Comparison of ENCODE assay signal across 1 cellular context in the genomic region with DNA sequence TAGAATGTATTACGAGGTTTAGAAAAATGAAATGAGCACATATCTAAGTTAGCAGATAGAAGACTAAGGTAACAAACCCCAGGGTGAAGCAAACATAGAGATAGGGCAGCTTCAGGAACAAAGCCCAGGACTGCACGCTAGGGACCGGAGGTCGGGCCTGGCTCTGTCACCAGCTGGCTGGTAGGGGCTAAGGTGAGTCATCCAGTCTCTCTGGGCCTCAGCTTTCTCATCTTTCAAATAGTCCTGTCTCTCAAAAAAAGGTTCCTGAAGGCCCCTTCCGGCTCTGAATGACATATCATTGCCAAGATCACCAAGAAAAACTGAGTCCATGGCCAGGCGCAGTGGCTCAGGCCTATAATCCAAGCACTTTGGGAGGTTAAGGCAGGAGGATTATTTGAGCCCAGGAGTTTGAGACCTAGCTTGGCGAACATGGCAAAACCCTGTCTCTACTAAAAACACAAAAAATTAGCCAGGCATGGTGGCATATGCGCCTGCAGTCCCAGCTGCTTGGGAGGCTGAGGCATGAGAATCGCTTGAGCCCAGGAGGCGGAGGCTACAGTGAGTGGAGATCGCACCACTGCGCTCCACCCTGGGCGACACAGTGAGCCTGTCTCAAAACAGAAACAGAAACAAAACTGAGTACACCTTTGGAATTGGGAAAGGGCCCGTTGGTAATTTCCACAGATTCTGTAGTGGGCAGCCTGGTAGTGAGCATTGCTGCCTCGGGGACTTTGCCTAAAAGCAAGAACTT.
A peak's percentile ranks its signal among the peaks of the same experiment; 100 is the strongest.
TF ChIP-seq lines count a peak whose summit lies in the region.

No MANE protein-coding gene starts in this region.

TF ChIP-seq in HepG2, 621 proteins besides CTCF, POLR2A, EP300 and RAD21 (continued from another document and continues in another):
- TF ChIP-seq, protein P1, sequence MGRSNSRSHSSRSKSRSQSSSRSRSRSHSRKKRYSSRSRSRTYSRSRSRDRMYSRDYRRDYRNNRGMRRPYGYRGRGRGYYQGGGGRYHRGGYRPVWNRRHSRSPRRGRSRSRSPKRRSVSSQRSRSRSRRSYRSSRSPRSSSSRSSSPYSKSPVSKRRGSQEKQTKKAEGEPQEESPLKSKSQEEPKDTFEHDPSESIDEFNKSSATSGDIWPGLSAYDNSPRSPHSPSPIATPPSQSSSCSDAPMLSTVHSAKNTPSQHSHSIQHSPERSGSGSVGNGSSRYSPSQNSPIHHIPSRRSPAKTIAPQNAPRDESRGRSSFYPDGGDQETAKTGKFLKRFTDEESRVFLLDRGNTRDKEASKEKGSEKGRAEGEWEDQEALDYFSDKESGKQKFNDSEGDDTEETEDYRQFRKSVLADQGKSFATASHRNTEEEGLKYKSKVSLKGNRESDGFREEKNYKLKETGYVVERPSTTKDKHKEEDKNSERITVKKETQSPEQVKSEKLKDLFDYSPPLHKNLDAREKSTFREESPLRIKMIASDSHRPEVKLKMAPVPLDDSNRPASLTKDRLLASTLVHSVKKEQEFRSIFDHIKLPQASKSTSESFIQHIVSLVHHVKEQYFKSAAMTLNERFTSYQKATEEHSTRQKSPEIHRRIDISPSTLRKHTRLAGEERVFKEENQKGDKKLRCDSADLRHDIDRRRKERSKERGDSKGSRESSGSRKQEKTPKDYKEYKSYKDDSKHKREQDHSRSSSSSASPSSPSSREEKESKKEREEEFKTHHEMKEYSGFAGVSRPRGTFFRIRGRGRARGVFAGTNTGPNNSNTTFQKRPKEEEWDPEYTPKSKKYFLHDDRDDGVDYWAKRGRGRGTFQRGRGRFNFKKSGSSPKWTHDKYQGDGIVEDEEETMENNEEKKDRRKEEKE (IDR thresholded peaks at IDR 0.05) = no peak
- TF ChIP-seq ETV5 (CRISPR knock-in tag; IDR thresholded peaks at IDR 0.05; ENCODE audit: borderline replicate concordance) (peak; percentile 73; the same call in 1 of the 2 replicates), ZNF7 (CRISPR knock-in tag; IDR thresholded peaks at IDR 0.05) (no peak; the same call in 1 of the 2 replicates), SNAPC2 (CRISPR knock-in tag; IDR thresholded peaks at IDR 0.05) (no peak), HOXA7 (CRISPR knock-in tag; IDR thresholded peaks at IDR 0.05) (no peak), KLF15 (CRISPR knock-in tag; IDR thresholded peaks at IDR 0.05; ENCODE audit: borderline replicate concordance) (no peak), NBN (conservative IDR thresholded peaks at IDR 0.05) (no peak), FOXJ3 (CRISPR knock-in tag; IDR thresholded peaks at IDR 0.05; ENCODE audit: borderline replicate concordance) (no peak), ZFAT (CRISPR knock-in tag; conservative IDR thresholded peaks at IDR 0.05) (no peak), ESRRA (CRISPR knock-in tag; IDR thresholded peaks at IDR 0.05; ENCODE audit: low read depth) (no peak), MLLT10 (CRISPR knock-in tag; IDR thresholded peaks at IDR 0.05) (no peak), CAMTA2 (CRISPR knock-in tag; IDR thresholded peaks at IDR 0.05; ENCODE audit: borderline replicate concordance) (0 out of 2 replicates have a peak, but pooled peaks have one; percentile 30), MBNL3 (CRISPR knock-in tag; conservative IDR thresholded peaks at IDR 0.05) (no peak), MTA3 (CRISPR knock-in tag; IDR thresholded peaks at IDR 0.05) (no peak), CENPT (CRISPR knock-in tag; IDR thresholded peaks at IDR 0.05; ENCODE audit: low read depth) (no peak), MED8 (CRISPR knock-in tag; IDR thresholded peaks at IDR 0.05; ENCODE audit: insufficient replicate concordance) (no peak), PPARG (CRISPR knock-in tag; conservative IDR thresholded peaks at IDR 0.05) (no peak), ZBTB38 (CRISPR knock-in tag; IDR thresholded peaks at IDR 0.05) (peak; percentile 60; the same call in 1 of the 2 replicates), XBP1 (CRISPR knock-in tag; IDR thresholded peaks at IDR 0.05) (no peak), KMT2B (CRISPR knock-in tag; IDR thresholded peaks at IDR 0.05) (no peak), GABPB1 (CRISPR knock-in tag; IDR thresholded peaks at IDR 0.05) (no peak; the same call in 1 of the 2 replicates), RELA (CRISPR knock-in tag; IDR thresholded peaks at IDR 0.05) (no peak), NCOA5 (CRISPR knock-in tag; IDR thresholded peaks at IDR 0.05) (no peak), GATAD2A (CRISPR knock-in tag; IDR thresholded peaks at IDR 0.05) (no peak), PITX1 (CRISPR knock-in tag; IDR thresholded peaks at IDR 0.05) (no peak), NR2C2 (CRISPR knock-in tag; IDR thresholded peaks at IDR 0.05; ENCODE audit: borderline replicate concordance) (no peak), NPAS2 (CRISPR knock-in tag; IDR thresholded peaks at IDR 0.05; ENCODE audit: borderline replicate concordance) (no peak), ZNF781 (CRISPR knock-in tag; IDR thresholded peaks at IDR 0.05; ENCODE audit: borderline replicate concordance, not compliant biosample characterization) (no peak), TCF7L2 (IDR thresholded peaks at IDR 0.05; ENCODE audit: low read depth, low read length) (no peak), ZNF382 (CRISPR knock-in tag; IDR thresholded peaks at IDR 0.05; ENCODE audit: borderline replicate concordance) (no peak), ZNF207 (IDR thresholded peaks at IDR 0.05; ENCODE audit: borderline replicate concordance) (no peak), ZNF317 (CRISPR knock-in tag; IDR thresholded peaks at IDR 0.05) (no peak), ZNF253 (CRISPR knock-in tag; IDR thresholded peaks at IDR 0.05; ENCODE audit: borderline replicate concordance) (no peak), U2AF2 (IDR thresholded peaks at IDR 0.05; ENCODE audit: low read depth, low read length) (no peak), SRF (IDR thresholded peaks at IDR 0.05; ENCODE audit: low read depth, low read length) (no peak), ERF (CRISPR knock-in tag; IDR thresholded peaks at IDR 0.05) (no peak), NR2F1 (CRISPR knock-in tag; IDR thresholded peaks at IDR 0.05) (no peak), KLF12 (CRISPR knock-in tag; IDR thresholded peaks at IDR 0.05; ENCODE audit: borderline replicate concordance) (no peak), YEATS2 (CRISPR knock-in tag; IDR thresholded peaks at IDR 0.05; ENCODE audit: borderline replicate concordance) (no peak), HOXD1 (CRISPR knock-in tag; IDR thresholded peaks at IDR 0.05) (no peak), TBL1XR1 (IDR thresholded peaks at IDR 0.05; ENCODE audit: borderline replicate concordance, low read length, partially characterized antibody) (no peak), SMAD1 (CRISPR knock-in tag; IDR thresholded peaks at IDR 0.05; ENCODE audit: borderline replicate concordance, low read depth) (no peak), PCBP1 (IDR thresholded peaks at IDR 0.05; ENCODE audit: borderline replicate concordance, low read depth, low read length) (no peak), MXI1 (IDR thresholded peaks at IDR 0.05; ENCODE audit: borderline replicate concordance, low read depth, low read length) (no peak; the same call in 2 of the 3 replicates), ZNF878 (CRISPR knock-in tag; IDR thresholded peaks at IDR 0.05) (no peak)
- TF ChIP-seq, protein P2, sequence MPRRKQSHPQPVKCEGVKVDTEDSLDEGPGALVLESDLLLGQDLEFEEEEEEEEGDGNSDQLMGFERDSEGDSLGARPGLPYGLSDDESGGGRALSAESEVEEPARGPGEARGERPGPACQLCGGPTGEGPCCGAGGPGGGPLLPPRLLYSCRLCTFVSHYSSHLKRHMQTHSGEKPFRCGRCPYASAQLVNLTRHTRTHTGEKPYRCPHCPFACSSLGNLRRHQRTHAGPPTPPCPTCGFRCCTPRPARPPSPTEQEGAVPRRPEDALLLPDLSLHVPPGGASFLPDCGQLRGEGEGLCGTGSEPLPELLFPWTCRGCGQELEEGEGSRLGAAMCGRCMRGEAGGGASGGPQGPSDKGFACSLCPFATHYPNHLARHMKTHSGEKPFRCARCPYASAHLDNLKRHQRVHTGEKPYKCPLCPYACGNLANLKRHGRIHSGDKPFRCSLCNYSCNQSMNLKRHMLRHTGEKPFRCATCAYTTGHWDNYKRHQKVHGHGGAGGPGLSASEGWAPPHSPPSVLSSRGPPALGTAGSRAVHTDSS (CRISPR knock-in tag; conservative IDR thresholded peaks at IDR 0.05) = no peak
- TF ChIP-seq, protein P3, sequence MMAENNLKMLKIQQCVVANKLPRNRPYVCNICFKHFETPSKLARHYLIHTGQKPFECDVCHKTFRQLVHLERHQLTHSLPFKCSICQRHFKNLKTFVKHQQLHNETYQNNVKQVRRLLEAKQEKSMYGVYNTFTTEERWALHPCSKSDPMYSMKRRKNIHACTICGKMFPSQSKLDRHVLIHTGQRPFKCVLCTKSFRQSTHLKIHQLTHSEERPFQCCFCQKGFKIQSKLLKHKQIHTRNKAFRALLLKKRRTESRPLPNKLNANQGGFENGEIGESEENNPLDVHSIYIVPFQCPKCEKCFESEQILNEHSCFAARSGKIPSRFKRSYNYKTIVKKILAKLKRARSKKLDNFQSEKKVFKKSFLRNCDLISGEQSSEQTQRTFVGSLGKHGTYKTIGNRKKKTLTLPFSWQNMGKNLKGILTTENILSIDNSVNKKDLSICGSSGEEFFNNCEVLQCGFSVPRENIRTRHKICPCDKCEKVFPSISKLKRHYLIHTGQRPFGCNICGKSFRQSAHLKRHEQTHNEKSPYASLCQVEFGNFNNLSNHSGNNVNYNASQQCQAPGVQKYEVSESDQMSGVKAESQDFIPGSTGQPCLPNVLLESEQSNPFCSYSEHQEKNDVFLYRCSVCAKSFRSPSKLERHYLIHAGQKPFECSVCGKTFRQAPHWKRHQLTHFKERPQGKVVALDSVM (CRISPR knock-in tag; IDR thresholded peaks at IDR 0.05) = peak; percentile 78
- TF ChIP-seq, protein P4, sequence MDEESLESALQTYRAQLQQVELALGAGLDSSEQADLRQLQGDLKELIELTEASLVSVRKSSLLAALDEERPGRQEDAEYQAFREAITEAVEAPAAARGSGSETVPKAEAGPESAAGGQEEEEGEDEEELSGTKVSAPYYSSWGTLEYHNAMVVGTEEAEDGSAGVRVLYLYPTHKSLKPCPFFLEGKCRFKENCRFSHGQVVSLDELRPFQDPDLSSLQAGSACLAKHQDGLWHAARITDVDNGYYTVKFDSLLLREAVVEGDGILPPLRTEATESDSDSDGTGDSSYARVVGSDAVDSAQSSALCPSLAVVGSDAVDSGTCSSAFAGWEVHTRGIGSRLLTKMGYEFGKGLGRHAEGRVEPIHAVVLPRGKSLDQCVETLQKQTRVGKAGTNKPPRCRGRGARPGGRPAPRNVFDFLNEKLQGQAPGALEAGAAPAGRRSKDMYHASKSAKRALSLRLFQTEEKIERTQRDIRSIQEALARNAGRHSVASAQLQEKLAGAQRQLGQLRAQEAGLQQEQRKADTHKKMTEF (CRISPR knock-in tag; IDR thresholded peaks at IDR 0.05) = 0 out of 2 replicates have a peak, but pooled peaks have one; percentile 29
- TF ChIP-seq, protein P5, sequence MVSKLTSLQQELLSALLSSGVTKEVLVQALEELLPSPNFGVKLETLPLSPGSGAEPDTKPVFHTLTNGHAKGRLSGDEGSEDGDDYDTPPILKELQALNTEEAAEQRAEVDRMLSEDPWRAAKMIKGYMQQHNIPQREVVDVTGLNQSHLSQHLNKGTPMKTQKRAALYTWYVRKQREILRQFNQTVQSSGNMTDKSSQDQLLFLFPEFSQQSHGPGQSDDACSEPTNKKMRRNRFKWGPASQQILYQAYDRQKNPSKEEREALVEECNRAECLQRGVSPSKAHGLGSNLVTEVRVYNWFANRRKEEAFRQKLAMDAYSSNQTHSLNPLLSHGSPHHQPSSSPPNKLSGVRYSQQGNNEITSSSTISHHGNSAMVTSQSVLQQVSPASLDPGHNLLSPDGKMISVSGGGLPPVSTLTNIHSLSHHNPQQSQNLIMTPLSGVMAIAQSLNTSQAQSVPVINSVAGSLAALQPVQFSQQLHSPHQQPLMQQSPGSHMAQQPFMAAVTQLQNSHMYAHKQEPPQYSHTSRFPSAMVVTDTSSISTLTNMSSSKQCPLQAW (CRISPR knock-in tag; IDR thresholded peaks at IDR 0.05) = peak; percentile 41
- TF ChIP-seq, protein P6, sequence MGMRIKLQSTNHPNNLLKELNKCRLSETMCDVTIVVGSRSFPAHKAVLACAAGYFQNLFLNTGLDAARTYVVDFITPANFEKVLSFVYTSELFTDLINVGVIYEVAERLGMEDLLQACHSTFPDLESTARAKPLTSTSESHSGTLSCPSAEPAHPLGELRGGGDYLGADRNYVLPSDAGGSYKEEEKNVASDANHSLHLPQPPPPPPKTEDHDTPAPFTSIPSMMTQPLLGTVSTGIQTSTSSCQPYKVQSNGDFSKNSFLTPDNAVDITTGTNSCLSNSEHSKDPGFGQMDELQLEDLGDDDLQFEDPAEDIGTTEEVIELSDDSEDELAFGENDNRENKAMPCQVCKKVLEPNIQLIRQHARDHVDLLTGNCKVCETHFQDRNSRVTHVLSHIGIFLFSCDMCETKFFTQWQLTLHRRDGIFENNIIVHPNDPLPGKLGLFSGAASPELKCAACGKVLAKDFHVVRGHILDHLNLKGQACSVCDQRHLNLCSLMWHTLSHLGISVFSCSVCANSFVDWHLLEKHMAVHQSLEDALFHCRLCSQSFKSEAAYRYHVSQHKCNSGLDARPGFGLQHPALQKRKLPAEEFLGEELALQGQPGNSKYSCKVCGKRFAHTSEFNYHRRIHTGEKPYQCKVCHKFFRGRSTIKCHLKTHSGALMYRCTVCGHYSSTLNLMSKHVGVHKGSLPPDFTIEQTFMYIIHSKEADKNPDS (CRISPR knock-in tag; IDR thresholded peaks at IDR 0.05) = no peak
- TF ChIP-seq, protein P7, sequence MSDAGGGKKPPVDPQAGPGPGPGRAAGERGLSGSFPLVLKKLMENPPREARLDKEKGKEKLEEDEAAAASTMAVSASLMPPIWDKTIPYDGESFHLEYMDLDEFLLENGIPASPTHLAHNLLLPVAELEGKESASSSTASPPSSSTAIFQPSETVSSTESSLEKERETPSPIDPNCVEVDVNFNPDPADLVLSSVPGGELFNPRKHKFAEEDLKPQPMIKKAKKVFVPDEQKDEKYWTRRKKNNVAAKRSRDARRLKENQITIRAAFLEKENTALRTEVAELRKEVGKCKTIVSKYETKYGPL (CRISPR knock-in tag; IDR thresholded peaks at IDR 0.05) = no peak
- TF ChIP-seq, protein P8, sequence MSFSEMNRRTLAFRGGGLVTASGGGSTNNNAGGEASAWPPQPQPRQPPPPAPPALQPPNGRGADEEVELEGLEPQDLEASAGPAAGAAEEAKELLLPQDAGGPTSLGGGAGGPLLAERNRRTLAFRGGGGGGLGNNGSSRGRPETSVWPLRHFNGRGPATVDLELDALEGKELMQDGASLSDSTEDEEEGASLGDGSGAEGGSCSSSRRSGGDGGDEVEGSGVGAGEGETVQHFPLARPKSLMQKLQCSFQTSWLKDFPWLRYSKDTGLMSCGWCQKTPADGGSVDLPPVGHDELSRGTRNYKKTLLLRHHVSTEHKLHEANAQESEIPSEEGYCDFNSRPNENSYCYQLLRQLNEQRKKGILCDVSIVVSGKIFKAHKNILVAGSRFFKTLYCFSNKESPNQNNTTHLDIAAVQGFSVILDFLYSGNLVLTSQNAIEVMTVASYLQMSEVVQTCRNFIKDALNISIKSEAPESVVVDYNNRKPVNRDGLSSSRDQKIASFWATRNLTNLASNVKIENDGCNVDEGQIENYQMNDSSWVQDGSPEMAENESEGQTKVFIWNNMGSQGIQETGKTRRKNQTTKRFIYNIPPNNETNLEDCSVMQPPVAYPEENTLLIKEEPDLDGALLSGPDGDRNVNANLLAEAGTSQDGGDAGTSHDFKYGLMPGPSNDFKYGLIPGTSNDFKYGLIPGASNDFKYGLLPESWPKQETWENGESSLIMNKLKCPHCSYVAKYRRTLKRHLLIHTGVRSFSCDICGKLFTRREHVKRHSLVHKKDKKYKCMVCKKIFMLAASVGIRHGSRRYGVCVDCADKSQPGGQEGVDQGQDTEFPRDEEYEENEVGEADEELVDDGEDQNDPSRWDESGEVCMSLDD (CRISPR knock-in tag; IDR thresholded peaks at IDR 0.05; ENCODE audit: borderline replicate concordance) = no peak
